In the genomic region with DNA sequence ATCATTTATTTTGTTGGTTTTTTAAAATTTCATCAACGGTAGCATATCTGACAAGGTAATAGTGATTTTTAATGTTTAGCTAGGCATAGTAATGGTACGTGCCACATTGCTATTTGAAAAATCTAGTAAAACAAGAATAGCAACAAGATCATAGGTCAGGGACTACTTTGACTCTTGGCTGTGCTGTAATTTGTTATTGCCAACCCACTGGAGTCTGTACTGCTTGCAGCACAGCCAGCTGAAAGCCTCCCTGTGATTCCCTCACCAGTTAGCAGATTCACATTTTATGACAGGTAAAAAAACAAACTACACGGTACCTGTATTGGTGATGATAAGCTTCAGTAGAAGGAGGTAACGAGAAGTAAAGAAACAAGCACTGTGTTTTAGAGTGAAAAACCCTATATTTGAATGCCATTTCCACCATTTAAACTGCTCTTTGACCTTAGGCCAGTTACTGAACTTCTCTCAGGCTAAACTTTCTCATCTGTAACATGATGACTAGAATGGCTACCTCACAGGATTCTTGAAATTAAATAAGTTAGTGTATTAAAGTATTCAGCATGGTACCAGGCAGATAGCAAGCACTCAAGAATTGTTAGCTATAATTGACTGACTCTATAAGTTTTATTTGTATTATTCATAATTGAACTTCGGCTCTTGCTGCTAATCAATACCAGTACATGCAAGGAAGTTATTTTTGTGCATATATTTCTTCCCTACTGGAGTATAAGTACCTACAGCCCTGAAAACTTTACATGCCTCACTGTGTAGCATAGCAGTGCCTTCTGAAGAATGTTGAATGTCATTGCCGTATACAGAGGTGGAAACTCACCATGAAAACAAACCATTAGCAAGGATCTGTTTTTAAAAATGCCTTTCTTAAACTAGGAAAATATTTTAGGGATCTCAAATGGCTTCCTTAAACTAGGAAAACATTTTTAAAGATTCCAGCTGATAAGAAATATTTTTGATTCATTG, we compare ENCODE assay signal across 1 cellular context.
A peak's percentile ranks its signal among the peaks of the same experiment; 100 is the strongest.
TF ChIP-seq lines count a peak whose summit lies in the region.

No MANE protein-coding gene starts in this region.

TF ChIP-seq in HepG2, 621 proteins besides CTCF, POLR2A, EP300 and RAD21 (continued from another document and continues in another):
- TF ChIP-seq, protein P1, sequence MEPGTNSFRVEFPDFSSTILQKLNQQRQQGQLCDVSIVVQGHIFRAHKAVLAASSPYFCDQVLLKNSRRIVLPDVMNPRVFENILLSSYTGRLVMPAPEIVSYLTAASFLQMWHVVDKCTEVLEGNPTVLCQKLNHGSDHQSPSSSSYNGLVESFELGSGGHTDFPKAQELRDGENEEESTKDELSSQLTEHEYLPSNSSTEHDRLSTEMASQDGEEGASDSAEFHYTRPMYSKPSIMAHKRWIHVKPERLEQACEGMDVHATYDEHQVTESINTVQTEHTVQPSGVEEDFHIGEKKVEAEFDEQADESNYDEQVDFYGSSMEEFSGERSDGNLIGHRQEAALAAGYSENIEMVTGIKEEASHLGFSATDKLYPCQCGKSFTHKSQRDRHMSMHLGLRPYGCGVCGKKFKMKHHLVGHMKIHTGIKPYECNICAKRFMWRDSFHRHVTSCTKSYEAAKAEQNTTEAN (CRISPR knock-in tag; conservative IDR thresholded peaks at IDR 0.05) = 0 out of 2 replicates have a peak, but pooled peaks have one; percentile 19
- TF ChIP-seq IKZF1 (IDR thresholded peaks at IDR 0.05) = no peak
- no peak for TF ChIP-seq MLLT10 (CRISPR knock-in tag; IDR thresholded peaks at IDR 0.05)
- no peak for TF ChIP-seq ZNF780A (CRISPR knock-in tag; IDR thresholded peaks at IDR 0.05)
- TF ChIP-seq SALL1 (CRISPR knock-in tag; IDR thresholded peaks at IDR 0.05) = peak; percentile 76; the same call in 1 of the 2 replicates
- TF ChIP-seq AKAP8 (CRISPR knock-in tag; IDR thresholded peaks at IDR 0.05) = no peak
- peak; percentile 81; the same call in 1 of the 2 replicates for TF ChIP-seq HMG20A (CRISPR knock-in tag; IDR thresholded peaks at IDR 0.05; ENCODE audit: borderline replicate concordance)
- no peak for TF ChIP-seq ZNF30 (CRISPR knock-in tag; IDR thresholded peaks at IDR 0.05)
- peak; percentile 82 for TF ChIP-seq TEAD3 (CRISPR knock-in tag; optimal IDR thresholded peaks at IDR 0.05; ENCODE audit: borderline replicate concordance)
- no peak for TF ChIP-seq ZNF253 (CRISPR knock-in tag; IDR thresholded peaks at IDR 0.05; ENCODE audit: borderline replicate concordance)
- 0 out of 2 replicates have a peak, but pooled peaks have one; percentile 49 for TF ChIP-seq ZNF430 (CRISPR knock-in tag; IDR thresholded peaks at IDR 0.05)
- no peak for TF ChIP-seq FOXM1 (CRISPR knock-in tag; IDR thresholded peaks at IDR 0.05)
- TF ChIP-seq ZNF790 (CRISPR knock-in tag; IDR thresholded peaks at IDR 0.05; ENCODE audit: borderline replicate concordance) = no peak
- TF ChIP-seq, protein P2, sequence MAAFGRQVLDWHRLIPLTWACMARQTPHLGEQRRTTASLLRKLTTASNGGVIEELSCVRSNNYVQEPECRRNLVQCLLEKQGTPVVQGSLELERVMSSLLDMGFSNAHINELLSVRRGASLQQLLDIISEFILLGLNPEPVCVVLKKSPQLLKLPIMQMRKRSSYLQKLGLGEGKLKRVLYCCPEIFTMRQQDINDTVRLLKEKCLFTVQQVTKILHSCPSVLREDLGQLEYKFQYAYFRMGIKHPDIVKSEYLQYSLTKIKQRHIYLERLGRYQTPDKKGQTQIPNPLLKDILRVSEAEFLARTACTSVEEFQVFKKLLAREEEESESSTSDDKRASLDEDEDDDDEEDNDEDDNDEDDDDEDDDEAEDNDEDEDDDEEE (CRISPR knock-in tag; IDR thresholded peaks at IDR 0.05) = no peak
- TF ChIP-seq MEF2D (CRISPR knock-in tag; IDR thresholded peaks at IDR 0.05) = peak; percentile 99
- TF ChIP-seq, protein P3, sequence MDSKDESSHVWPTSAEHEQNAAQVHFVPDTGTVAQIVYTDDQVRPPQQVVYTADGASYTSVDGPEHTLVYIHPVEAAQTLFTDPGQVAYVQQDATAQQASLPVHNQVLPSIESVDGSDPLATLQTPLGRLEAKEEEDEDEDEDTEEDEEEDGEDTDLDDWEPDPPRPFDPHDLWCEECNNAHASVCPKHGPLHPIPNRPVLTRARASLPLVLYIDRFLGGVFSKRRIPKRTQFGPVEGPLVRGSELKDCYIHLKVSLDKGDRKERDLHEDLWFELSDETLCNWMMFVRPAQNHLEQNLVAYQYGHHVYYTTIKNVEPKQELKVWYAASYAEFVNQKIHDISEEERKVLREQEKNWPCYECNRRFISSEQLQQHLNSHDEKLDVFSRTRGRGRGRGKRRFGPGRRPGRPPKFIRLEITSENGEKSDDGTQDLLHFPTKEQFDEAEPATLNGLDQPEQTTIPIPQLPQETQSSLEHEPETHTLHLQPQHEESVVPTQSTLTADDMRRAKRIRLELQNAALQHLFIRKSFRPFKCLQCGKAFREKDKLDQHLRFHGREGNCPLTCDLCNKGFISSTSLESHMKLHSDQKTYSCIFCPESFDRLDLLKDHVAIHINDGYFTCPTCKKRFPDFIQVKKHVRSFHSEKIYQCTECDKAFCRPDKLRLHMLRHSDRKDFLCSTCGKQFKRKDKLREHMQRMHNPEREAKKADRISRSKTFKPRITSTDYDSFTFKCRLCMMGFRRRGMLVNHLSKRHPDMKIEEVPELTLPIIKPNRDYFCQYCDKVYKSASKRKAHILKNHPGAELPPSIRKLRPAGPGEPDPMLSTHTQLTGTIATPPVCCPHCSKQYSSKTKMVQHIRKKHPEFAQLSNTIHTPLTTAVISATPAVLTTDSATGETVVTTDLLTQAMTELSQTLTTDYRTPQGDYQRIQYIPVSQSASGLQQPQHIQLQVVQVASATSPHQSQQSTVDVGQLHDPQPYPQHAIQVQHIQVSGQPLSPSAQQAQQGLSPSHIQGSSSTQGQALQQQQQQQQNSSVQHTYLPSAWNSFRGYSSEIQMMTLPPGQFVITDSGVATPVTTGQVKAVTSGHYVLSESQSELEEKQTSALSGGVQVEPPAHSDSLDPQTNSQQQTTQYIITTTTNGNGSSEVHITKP (CRISPR knock-in tag; IDR thresholded peaks at IDR 0.05; ENCODE audit: low read depth) = peak; percentile 87; the same call in 1 of the 2 replicates
- TF ChIP-seq BCL6 (CRISPR knock-in tag; IDR thresholded peaks at IDR 0.05) = peak; percentile 80
- TF ChIP-seq, protein P4, sequence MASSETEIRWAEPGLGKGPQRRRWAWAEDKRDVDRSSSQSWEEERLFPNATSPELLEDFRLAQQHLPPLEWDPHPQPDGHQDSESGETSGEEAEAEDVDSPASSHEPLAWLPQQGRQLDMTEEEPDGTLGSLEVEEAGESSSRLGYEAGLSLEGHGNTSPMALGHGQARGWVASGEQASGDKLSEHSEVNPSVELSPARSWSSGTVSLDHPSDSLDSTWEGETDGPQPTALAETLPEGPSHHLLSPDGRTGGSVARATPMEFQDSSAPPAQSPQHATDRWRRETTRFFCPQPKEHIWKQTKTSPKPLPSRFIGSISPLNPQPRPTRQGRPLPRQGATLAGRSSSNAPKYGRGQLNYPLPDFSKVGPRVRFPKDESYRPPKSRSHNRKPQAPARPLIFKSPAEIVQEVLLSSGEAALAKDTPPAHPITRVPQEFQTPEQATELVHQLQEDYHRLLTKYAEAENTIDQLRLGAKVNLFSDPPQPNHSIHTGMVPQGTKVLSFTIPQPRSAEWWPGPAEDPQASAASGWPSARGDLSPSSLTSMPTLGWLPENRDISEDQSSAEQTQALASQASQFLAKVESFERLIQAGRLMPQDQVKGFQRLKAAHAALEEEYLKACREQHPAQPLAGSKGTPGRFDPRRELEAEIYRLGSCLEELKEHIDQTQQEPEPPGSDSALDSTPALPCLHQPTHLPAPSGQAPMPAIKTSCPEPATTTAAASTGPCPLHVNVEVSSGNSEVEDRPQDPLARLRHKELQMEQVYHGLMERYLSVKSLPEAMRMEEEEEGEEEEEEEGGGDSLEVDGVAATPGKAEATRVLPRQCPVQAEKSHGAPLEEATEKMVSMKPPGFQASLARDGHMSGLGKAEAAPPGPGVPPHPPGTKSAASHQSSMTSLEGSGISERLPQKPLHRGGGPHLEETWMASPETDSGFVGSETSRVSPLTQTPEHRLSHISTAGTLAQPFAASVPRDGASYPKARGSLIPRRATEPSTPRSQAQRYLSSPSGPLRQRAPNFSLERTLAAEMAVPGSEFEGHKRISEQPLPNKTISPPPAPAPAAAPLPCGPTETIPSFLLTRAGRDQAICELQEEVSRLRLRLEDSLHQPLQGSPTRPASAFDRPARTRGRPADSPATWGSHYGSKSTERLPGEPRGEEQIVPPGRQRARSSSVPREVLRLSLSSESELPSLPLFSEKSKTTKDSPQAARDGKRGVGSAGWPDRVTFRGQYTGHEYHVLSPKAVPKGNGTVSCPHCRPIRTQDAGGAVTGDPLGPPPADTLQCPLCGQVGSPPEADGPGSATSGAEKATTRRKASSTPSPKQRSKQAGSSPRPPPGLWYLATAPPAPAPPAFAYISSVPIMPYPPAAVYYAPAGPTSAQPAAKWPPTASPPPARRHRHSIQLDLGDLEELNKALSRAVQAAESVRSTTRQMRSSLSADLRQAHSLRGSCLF (CRISPR knock-in tag; IDR thresholded peaks at IDR 0.05; ENCODE audit: borderline replicate concordance) = no peak
- TF ChIP-seq ZFX (CRISPR knock-in tag; IDR thresholded peaks at IDR 0.05; ENCODE audit: low read depth) = peak; percentile 22; the same call in 1 of the 2 replicates
- TF ChIP-seq ZNF737 (CRISPR knock-in tag; IDR thresholded peaks at IDR 0.05; ENCODE audit: borderline replicate concordance) = no peak
- peak; percentile 72; the same call in 1 of the 2 replicates for TF ChIP-seq ERF (CRISPR knock-in tag; IDR thresholded peaks at IDR 0.05)
- TF ChIP-seq ZNF839 (CRISPR knock-in tag; IDR thresholded peaks at IDR 0.05; ENCODE audit: borderline replicate concordance) = no peak
- no peak for TF ChIP-seq KDM2A (CRISPR knock-in tag; IDR thresholded peaks at IDR 0.05; ENCODE audit: borderline replicate concordance, low read depth)
- TF ChIP-seq ZNF331 (CRISPR knock-in tag; IDR thresholded peaks at IDR 0.05) = peak; percentile 21; the same call in 1 of the 2 replicates
- TF ChIP-seq, protein P5, sequence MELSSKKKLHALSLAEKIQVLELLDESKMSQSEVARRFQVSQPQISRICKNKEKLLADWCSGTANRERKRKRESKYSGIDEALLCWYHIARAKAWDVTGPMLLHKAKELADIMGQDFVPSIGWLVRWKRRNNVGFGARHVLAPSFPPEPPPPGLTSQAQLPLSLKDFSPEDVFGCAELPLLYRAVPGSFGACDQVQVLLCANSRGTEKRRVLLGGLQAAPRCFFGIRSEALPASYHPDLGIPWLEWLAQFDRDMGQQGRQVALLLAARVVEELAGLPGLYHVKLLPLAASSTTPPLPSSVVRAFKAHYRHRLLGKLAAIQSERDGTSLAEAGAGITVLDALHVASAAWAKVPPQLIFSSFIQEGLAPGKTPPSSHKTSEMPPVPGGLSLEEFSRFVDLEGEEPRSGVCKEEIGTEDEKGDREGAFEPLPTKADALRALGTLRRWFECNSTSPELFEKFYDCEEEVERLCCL (CRISPR knock-in tag; IDR thresholded peaks at IDR 0.05; ENCODE audit: borderline replicate concordance) = no peak
- TF ChIP-seq ZNF383 (CRISPR knock-in tag; IDR thresholded peaks at IDR 0.05; ENCODE audit: borderline replicate concordance) = no peak
- TF ChIP-seq LCORL (IDR thresholded peaks at IDR 0.05) = no peak
- 0 out of 2 replicates have a peak, but pooled peaks have one; percentile 31 for TF ChIP-seq LCORL (CRISPR knock-in tag; IDR thresholded peaks at IDR 0.05)
- TF ChIP-seq ZNF350 (CRISPR knock-in tag; IDR thresholded peaks at IDR 0.05; ENCODE audit: borderline replicate concordance, low read depth) = no peak
- TF ChIP-seq KDM4B (CRISPR knock-in tag; IDR thresholded peaks at IDR 0.05) = no peak
- TF ChIP-seq ELF3 (CRISPR knock-in tag; IDR thresholded peaks at IDR 0.05) = peak; percentile 61; the same call in 1 of the 2 replicates
- 0 out of 2 replicates have a peak, but pooled peaks have one; percentile 30 for TF ChIP-seq IRF2 (CRISPR knock-in tag; IDR thresholded peaks at IDR 0.05)
- no peak for TF ChIP-seq ELF4 (CRISPR knock-in tag; IDR thresholded peaks at IDR 0.05; ENCODE audit: borderline replicate concordance)
- TF ChIP-seq, protein P6, sequence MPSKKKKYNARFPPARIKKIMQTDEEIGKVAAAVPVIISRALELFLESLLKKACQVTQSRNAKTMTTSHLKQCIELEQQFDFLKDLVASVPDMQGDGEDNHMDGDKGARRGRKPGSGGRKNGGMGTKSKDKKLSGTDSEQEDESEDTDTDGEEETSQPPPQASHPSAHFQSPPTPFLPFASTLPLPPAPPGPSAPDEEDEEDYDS (CRISPR knock-in tag; IDR thresholded peaks at IDR 0.05) = peak; percentile 33; the same call in 1 of the 2 replicates
- TF ChIP-seq ZNF335 (CRISPR knock-in tag; IDR thresholded peaks at IDR 0.05) = no peak
- TF ChIP-seq GFI1 (CRISPR knock-in tag; IDR thresholded peaks at IDR 0.05; ENCODE audit: borderline replicate concordance) = no peak
- TF ChIP-seq, protein P7, sequence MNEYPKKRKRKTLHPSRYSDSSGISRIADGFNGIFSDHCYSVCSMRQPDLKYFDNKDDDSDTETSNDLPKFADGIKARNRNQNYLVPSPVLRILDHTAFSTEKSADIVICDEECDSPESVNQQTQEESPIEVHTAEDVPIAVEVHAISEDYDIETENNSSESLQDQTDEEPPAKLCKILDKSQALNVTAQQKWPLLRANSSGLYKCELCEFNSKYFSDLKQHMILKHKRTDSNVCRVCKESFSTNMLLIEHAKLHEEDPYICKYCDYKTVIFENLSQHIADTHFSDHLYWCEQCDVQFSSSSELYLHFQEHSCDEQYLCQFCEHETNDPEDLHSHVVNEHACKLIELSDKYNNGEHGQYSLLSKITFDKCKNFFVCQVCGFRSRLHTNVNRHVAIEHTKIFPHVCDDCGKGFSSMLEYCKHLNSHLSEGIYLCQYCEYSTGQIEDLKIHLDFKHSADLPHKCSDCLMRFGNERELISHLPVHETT (CRISPR knock-in tag; conservative IDR thresholded peaks at IDR 0.05) = no peak
- TF ChIP-seq, protein P8, sequence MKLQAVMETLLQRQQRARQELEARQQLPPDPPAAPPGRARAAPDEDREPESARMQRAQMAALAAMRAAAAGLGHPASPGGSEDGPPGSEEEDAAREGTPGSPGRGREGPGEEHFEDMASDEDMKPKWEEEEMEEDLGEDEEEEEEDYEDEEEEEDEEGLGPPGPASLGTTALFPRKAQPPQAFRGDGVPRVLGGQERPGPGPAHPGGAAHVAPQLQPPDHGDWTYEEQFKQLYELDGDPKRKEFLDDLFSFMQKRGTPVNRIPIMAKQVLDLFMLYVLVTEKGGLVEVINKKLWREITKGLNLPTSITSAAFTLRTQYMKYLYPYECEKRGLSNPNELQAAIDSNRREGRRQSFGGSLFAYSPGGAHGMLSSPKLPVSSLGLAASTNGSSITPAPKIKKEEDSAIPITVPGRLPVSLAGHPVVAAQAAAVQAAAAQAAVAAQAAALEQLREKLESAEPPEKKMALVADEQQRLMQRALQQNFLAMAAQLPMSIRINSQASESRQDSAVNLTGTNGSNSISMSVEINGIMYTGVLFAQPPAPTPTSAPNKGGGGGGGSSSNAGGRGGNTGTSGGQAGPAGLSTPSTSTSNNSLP (IDR thresholded peaks at IDR 0.05; ENCODE audit: low read depth, low read length) = peak; percentile 43; the same call in 1 of the 2 replicates
- TF ChIP-seq HDAC2 (CRISPR knock-in tag; IDR thresholded peaks at IDR 0.05) = peak; percentile 72; the same call in 1 of the 2 replicates
- TF ChIP-seq KLF15 (CRISPR knock-in tag; IDR thresholded peaks at IDR 0.05; ENCODE audit: borderline replicate concordance) = no peak
- no peak for TF ChIP-seq ZBTB8A (CRISPR knock-in tag; IDR thresholded peaks at IDR 0.05; ENCODE audit: borderline replicate concordance, low read depth)
- no peak for TF ChIP-seq KLF9 (CRISPR knock-in tag; IDR thresholded peaks at IDR 0.05; ENCODE audit: low read depth)
- 0 out of 2 replicates have a peak, but pooled peaks have one; percentile 55 for TF ChIP-seq ZNF556 (CRISPR knock-in tag; IDR thresholded peaks at IDR 0.05; ENCODE audit: borderline replicate concordance)
- no peak for TF ChIP-seq ATF1 (CRISPR knock-in tag; IDR thresholded peaks at IDR 0.05)
- TF ChIP-seq ARNT (IDR thresholded peaks at IDR 0.05) = no peak
- no peak for TF ChIP-seq ZNF589 (CRISPR knock-in tag; conservative IDR thresholded peaks at IDR 0.05)
- peak; percentile 38; the same call in 1 of the 2 replicates for TF ChIP-seq KAT8 (CRISPR knock-in tag; IDR thresholded peaks at IDR 0.05)
- no peak for TF ChIP-seq ZNF619 (CRISPR knock-in tag; IDR thresholded peaks at IDR 0.05)
